In the genomic region with DNA sequence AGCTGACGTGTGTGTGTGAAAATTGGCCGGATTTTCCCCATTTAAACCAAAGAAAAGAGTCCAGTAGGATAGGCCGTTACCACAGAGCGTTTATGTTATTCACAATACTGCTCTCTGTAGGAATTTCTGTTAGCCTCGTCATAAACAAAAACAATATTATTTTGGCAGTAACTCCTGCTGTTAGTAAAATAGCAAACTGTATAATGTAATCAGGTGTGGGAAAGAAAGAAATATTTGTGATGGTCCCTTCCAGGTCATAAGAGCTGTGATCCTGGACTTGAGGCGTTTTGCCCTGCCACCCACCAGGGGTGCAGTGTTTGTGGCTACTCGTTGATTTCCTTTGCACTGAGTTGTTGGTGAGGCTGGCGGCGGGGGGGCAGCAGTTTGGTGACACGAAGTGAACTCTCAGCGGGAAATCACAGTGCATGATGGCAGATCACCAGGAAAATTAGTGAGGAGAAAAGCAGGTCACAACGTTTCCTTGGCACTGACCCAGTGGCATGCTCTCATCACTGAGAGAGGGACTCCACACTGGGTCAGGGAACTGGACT, we compare ENCODE assay signal across 1 cellular context.
TF ChIP-seq lines count a peak whose summit lies in the region.

No MANE protein-coding gene starts in this region.

TF ChIP-seq in Ishikawa, 13 proteins besides CTCF, POLR2A, EP300 and RAD21 (continued from another document):
- TF ChIP-seq, protein P1, sequence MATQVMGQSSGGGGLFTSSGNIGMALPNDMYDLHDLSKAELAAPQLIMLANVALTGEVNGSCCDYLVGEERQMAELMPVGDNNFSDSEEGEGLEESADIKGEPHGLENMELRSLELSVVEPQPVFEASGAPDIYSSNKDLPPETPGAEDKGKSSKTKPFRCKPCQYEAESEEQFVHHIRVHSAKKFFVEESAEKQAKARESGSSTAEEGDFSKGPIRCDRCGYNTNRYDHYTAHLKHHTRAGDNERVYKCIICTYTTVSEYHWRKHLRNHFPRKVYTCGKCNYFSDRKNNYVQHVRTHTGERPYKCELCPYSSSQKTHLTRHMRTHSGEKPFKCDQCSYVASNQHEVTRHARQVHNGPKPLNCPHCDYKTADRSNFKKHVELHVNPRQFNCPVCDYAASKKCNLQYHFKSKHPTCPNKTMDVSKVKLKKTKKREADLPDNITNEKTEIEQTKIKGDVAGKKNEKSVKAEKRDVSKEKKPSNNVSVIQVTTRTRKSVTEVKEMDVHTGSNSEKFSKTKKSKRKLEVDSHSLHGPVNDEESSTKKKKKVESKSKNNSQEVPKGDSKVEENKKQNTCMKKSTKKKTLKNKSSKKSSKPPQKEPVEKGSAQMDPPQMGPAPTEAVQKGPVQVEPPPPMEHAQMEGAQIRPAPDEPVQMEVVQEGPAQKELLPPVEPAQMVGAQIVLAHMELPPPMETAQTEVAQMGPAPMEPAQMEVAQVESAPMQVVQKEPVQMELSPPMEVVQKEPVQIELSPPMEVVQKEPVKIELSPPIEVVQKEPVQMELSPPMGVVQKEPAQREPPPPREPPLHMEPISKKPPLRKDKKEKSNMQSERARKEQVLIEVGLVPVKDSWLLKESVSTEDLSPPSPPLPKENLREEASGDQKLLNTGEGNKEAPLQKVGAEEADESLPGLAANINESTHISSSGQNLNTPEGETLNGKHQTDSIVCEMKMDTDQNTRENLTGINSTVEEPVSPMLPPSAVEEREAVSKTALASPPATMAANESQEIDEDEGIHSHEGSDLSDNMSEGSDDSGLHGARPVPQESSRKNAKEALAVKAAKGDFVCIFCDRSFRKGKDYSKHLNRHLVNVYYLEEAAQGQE (IDR thresholded peaks at IDR 0.05; ENCODE audit: low read depth), result no peak
- TF ChIP-seq TEAD4 (IDR thresholded peaks at IDR 0.05), result no peak
